13 cellular contexts compared by ENCODE assay signal in the genomic region with DNA sequence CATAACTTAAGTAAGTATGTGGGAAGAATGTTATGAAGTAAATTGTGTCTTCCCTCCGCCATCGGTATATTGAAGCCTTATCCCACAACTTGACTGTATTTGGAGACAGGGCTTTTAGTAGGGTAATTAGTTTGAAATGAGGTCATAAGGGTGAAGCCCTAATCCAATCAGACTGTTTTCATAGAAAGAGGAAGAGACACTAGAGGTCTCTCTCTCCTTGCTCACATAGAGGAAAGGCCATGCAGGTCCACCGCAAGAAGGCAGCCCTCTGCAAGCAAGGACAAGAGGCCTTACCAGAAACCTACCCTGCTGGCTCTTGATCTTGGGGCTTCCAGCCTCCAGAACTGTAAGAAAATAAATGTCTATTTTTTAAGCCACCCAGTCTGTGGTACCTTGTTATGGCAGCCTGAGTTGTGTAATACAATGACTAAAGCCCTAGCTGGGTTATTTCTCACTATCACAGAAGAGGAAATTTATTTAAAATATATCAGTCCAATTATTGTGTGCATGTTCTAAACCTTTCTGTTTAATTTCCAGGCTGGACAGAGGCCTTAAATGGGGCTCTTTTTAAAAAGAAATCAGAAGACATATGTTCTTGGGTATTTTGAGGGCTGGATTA. TPM values are rescaled to one million over a fixed set of nuclear protein-coding genes. Genes with fewer than 3 reads are reported as not detected.
A peak's percentile ranks its signal among the peaks of the same experiment; 100 is the strongest.
DNase-seq lines count a peak whose midpoint lies in the region; ATAC-seq and TF ChIP-seq lines count a peak whose summit lies in the region.
"Had no signal": no experiment of that assay in that cellular context is flagged by ENCODE, and none has a peak within 500 bp of the region (broad histone marks: within the 10 kb centered on the region; RNA-seq: fewer than 3 reads in every experiment).

No MANE protein-coding gene starts in this region.

- POLR2A ChIA-PET in A673 (lab: Charles Lee; ENCODE audit: low non-redundant PET), result no interaction called here
- POLR2A ChIA-PET in PC-3 (lab: Charles Lee; ENCODE audit: unreplicated experiment), result no interaction called here
- POLR2A ChIA-PET in activated CD4-positive, alpha-beta memory T cell treated with anti-CD3 and anti-CD28 coated beads for 36 hours (lab: Charles Lee), result no interaction called here

- no peak overlapping the region for H3K27ac Mint-ChIP-seq in mesothelial cell of epicardium
- H3K27ac Mint-ChIP-seq in activated CD4-positive, alpha-beta memory T cell treated with anti-CD3 and anti-CD28 coated beads for 36 hours, result no peak overlapping the region

- no peaks in the 10 kb centered on the region for H3K9me2 ChIP-seq in PC-3 (replicated peaks; ENCODE audit: low read length)

- H3K4me1 ChIP-seq in A673 (ENCODE audit: insufficient read depth, low read length, poor library complexity, severe bottlenecking), result peaks cover 4% of the 10 kb centered on the region
- peaks cover 29% of the 10 kb centered on the region for H3K4me1 ChIP-seq in PC-3 (ENCODE audit: insufficient read depth, low read length)
- H3K4me1 ChIP-seq: left ventricle myocardium inferior had no signal

- no peaks in the 10 kb centered on the region for H3K36me3 Mint-ChIP-seq in mesothelial cell of epicardium
- no peaks in the 10 kb centered on the region for H3K36me3 Mint-ChIP-seq in activated CD4-positive, alpha-beta memory T cell treated with anti-CD3 and anti-CD28 coated beads for 36 hours

- peaks cover 14% of the 10 kb centered on the region for H3K9me3 Mint-ChIP-seq in mesothelial cell of epicardium
- no peaks in the 10 kb centered on the region for H3K9me3 Mint-ChIP-seq in activated CD4-positive, alpha-beta memory T cell treated with anti-CD3 and anti-CD28 coated beads for 36 hours

- H3K9me3 ChIP-seq in A673 (ENCODE audit: low read depth, low read length, poor library complexity, severe bottlenecking), result no peaks in the 10 kb centered on the region
- no peaks in the 10 kb centered on the region for H3K9me3 ChIP-seq in PC-3 (ENCODE audit: low read length)
- H3K9me3 ChIP-seq: left ventricle myocardium inferior had no signal

- BruUV-seq in A673 (replicated peaks; lab: Mats Ljungman, UMichigan), result no TSS peak
- no TSS peak for BruUV-seq in PC-3 (replicated peaks; lab: Mats Ljungman, UMichigan)

- in situ Hi-C loops in GM13976 (cut with MboI; ENCODE audit: low sequenced_read_pairs, unreplicated experiment), result no loop called here

- H3K4me2 ChIP-seq in PC-3 (ENCODE audit: low read length), result no peak overlapping the region

- no peaks in the 10 kb centered on the region for H3K36me3 ChIP-seq in A673 (ENCODE audit: insufficient read depth, low read length, poor library complexity, severe bottlenecking)
- no peaks in the 10 kb centered on the region for H3K36me3 ChIP-seq in PC-3 (ENCODE audit: low read depth, low read length)
- H3K36me3 ChIP-seq: left ventricle myocardium inferior had no signal

- CTCF ChIA-PET in A673 (lab: Charles Lee), result no interaction called here
- CTCF ChIA-PET in PC-3 (lab: Charles Lee), result no interaction called here
- CTCF ChIA-PET in activated CD4-positive, alpha-beta memory T cell treated with anti-CD3 and anti-CD28 coated beads for 36 hours (lab: Charles Lee), result interaction anchor here (0.8 kb wide), 1 partner anchor 36 kb away, joined by 3 read pairs; no protein-coding TSS in a partner anchor

- no peak overlapping the region for H3K4me3 Mint-ChIP-seq in mesothelial cell of epicardium
- H3K4me3 Mint-ChIP-seq in activated CD4-positive, alpha-beta memory T cell treated with anti-CD3 and anti-CD28 coated beads for 36 hours, result no peak overlapping the region
- H3K4me3 Mint-ChIP-seq: nephron had no signal

- H3K27ac ChIP-seq in A673 (ENCODE audit: low read depth, low read length, poor library complexity, severe bottlenecking) (no peak overlapping the region), PC-3 (ENCODE audit: low read length) (no peak overlapping the region)
- H3K27ac ChIP-seq: left ventricle myocardium inferior had no signal

- TF ChIP-seq CTCF in A673 (conservative IDR thresholded peaks at IDR 0.05; ENCODE audit: low read depth, low read length) (no peak; the same call in 1 of the 2 replicates), PC-3 (conservative IDR thresholded peaks at IDR 0.05; ENCODE audit: low read depth, low read length) (peak; percentile 53), mesothelial cell of epicardium (IDR thresholded peaks at IDR 0.05; ENCODE audit: unreplicated experiment) (no peak), GM13976 (IDR thresholded peaks at IDR 0.05; ENCODE audit: borderline replicate concordance, control extremely low read depth, extremely low read depth, insufficient read depth, missing control alignments) (no peak)

- H3K9ac ChIP-seq in PC-3 (ENCODE audit: low read length), result no peak overlapping the region

- H3F3A ChIP-seq in PC-3 (ENCODE audit: low read length, unreplicated experiment), result no peaks in the 10 kb centered on the region

- H3K27me3 Mint-ChIP-seq in mesothelial cell of epicardium (ENCODE audit: low read depth), result no peaks in the 10 kb centered on the region
- peaks cover 3% of the 10 kb centered on the region for H3K27me3 Mint-ChIP-seq in activated CD4-positive, alpha-beta memory T cell treated with anti-CD3 and anti-CD28 coated beads for 36 hours

- no peak overlapping the region for H2AFZ ChIP-seq in PC-3 (ENCODE audit: low read length)

- H3K27me3 ChIP-seq in A673 (replicated peaks; ENCODE audit: insufficient read depth, low read depth, low read length, poor library complexity), result no peaks in the 10 kb centered on the region
- no peaks in the 10 kb centered on the region for H3K27me3 ChIP-seq in PC-3 (ENCODE audit: low read length)

- no peak overlapping the region for H3K4me3 ChIP-seq in A673 (ENCODE audit: low read depth, low read length, poor library complexity, severe bottlenecking)
- no peak overlapping the region for H3K4me3 ChIP-seq in PC-3 (ENCODE audit: low read length)
- H3K4me3 ChIP-seq: left ventricle myocardium inferior had no signal

- DNase-seq in A673 (ENCODE audit: low spot score) (peak; percentile 16), PC-3 (no peak), fibroblast of gingiva (ENCODE audit: low read depth) (peak; percentile 4), mesothelial cell of epicardium (ENCODE audit: low spot score in 2 of 2, unreplicated experiment in 2 of 2) (no peak), GM13976 (ENCODE audit: low spot score) (no peak)
- DNase-seq in activated CD4-positive, alpha-beta memory T cell treated with anti-CD3 and anti-CD28 coated beads for 36 hours, result no peak
- DNase-seq: activated naive CD4-positive, alpha-beta T cell; left ventricle myocardium inferior; stimulated activated CD4-positive, alpha-beta T cell treated with anti-CD3 and anti-CD28 coated beads, Interleukin-4, amount 100 ng/mL, for 4 hours; stimulated activated naive CD4-positive, alpha-beta T cell treated with Interleukin-2 at 50 U/mL for 16 hours had no signal

- H3K4me1 Mint-ChIP-seq in mesothelial cell of epicardium, result peaks cover 22% of the 10 kb centered on the region
- no peaks in the 10 kb centered on the region for H3K4me1 Mint-ChIP-seq in activated CD4-positive, alpha-beta memory T cell treated with anti-CD3 and anti-CD28 coated beads for 36 hours (ENCODE audit: low read depth)

- no peaks in the 10 kb centered on the region for H3K79me2 ChIP-seq in PC-3 (ENCODE audit: low read length)

- H4K20me1 ChIP-seq in PC-3 (ENCODE audit: low read length), result no peaks in the 10 kb centered on the region

- peak; percentile 37 for ATAC-seq in HG02759 (IDR thresholded peaks at IDR 0.05; ENCODE audit: unreplicated experiment)
- ATAC-seq in PC-3, result no peak
- no peak for ATAC-seq in HG03025 (IDR thresholded peaks at IDR 0.05; ENCODE audit: low FRiP score, unreplicated experiment)

- intact Hi-C loops in A673 (cut with micrococcal nuclease; ENCODE audit: unreplicated experiment), result no loop called here
- intact Hi-C loops in PC-3 (cut with micrococcal nuclease), result loop anchor here (1.0 to 2.0 kb wide), 2 partner anchors 9 to 195 kb away; no protein-coding TSS in a partner anchor
- intact Hi-C loops in activated CD4-positive, alpha-beta memory T cell treated with anti-CD3 and anti-CD28 coated beads for 36 hours (cut with micrococcal nuclease), result no loop called here

RNA-seq across cellular contexts. Expression of gene TMEM26, which starts 12.7 kb away (rescaled TPM):
- total RNA-seq in A673 (2021) (not detected in 2 replicates), PC-3 (2014; rRNA removed) (0.12 TPM in 1 of 2 replicates, not detected in the other), mesothelial cell of epicardium (3.4 to 4.1 TPM (median 3.9 TPM) in 3 replicates)
- not detected for total RNA-seq in activated CD4-positive, alpha-beta memory T cell treated with anti-CD3 and anti-CD28 coated beads for 36 hours

Comparison
In these comparisons a context has a peak if more than half of its experiments do, and no peak if none do; other contexts are left out.
1. DNase-seq: peak in A673 (single experiment) and fibroblast of gingiva (single experiment); none in PC-3 (single experiment), mesothelial cell of epicardium (0 of 2), activated CD4-positive, alpha-beta memory T cell treated with anti-CD3 and anti-CD28 coated beads for 36 hours (single experiment) and GM13976 (single experiment).